14 cellular contexts compared by ENCODE assay signal in the genomic region with DNA sequence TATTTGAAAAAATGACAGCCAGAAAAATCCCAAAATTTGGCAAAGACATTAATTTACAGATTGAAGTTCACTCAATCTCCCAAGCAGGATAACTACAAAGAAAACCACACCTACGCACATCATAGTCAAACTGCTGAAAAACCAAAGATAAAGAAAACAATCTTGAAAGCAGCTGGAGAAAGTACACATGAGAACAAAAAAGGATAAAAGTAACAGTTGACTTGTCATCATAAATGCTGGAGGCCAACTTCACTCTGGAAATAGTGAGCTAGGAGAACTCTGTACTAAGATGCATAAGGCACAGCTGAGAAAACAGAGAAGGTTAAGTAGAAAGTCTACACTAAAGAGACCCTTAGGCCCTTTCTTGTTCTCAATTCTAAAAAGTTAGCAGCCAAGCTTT.
DNase-seq lines count a peak whose midpoint lies in the region; ATAC-seq and TF ChIP-seq lines count a peak whose summit lies in the region.
"Had no signal": no experiment of that assay in that cellular context is flagged by ENCODE, and none has a peak within 500 bp of the region (broad histone marks: within the 10 kb centered on the region; RNA-seq: fewer than 3 reads in every experiment).

No MANE protein-coding gene starts in this region.

- H3K27me3 ChIP-seq in CD4-positive, CD25-positive, alpha-beta regulatory T cell (ENCODE audit: control insufficient read depth, insufficient read depth, low read length) = no peaks in the 10 kb centered on the region
- H3K27me3 ChIP-seq in CD8-positive, alpha-beta T cell (ENCODE audit: insufficient read depth, low read length) = no peaks in the 10 kb centered on the region
- H3K27me3 ChIP-seq: BE2C, heart right ventricle, tibial artery had no signal

- H3K4me1 ChIP-seq in CD4-positive, CD25-positive, alpha-beta regulatory T cell (ENCODE audit: control insufficient read depth, insufficient read depth, low read length, poor library complexity, severe bottlenecking) = peaks cover 49% of the 10 kb centered on the region
- peaks cover 48% of the 10 kb centered on the region for H3K4me1 ChIP-seq in CD8-positive, alpha-beta T cell (ENCODE audit: insufficient read depth, low read length)

- no peaks in the 10 kb centered on the region for H3K9me3 ChIP-seq in CD4-positive, CD25-positive, alpha-beta regulatory T cell (ENCODE audit: control insufficient read depth in 2 of 2, low read length in 2 of 2)
- no peaks in the 10 kb centered on the region for H3K9me3 ChIP-seq in CD8-positive, alpha-beta T cell (ENCODE audit: low read length)
- H3K9me3 ChIP-seq: BE2C, HAP-1, heart right ventricle, tibial artery had no signal

- intact Hi-C loops in CD8-positive, alpha-beta T cell (cut with DNase I, micrococcal nuclease) = loop anchor here (1.0 to 5.0 kb wide), 6 partner anchors 45 to 329 kb away; partner anchors contain the start of genes GORASP2 (in 2 of the 2) and TLK1 (in 1 of the 2)
- intact Hi-C loops in Calu3 (cut with micrococcal nuclease; ENCODE audit: unreplicated experiment) = no loop called here

- peak in 2 of 3 donors; percentile 14 to 34 for DNase-seq in CD4-positive, CD25-positive, alpha-beta regulatory T cell
- DNase-seq in CD8-positive, alpha-beta T cell = no peak
- DNase-seq in T-helper 2 cell treated with Interferon-gamma antibody and Interleukin-4, amounts not matched to agents 5 μg/mL and 100 μg/mL, for 36 hours (ENCODE audit: low spot score) = no peak
- peak; percentile 7 for DNase-seq in choroid plexus epithelial cell (ENCODE audit: low read depth)
- DNase-seq in Calu3 = no peak
- DNase-seq in T1000 (lab: John Stamatoyannopoulos, UW) = no peak
- DNase-seq in COLO829 (ENCODE audit: low spot score) = no peak
- DNase-seq: NCI-H1417, tibial artery had no signal

- no peaks in the 10 kb centered on the region for H3K27me3 Mint-ChIP-seq in CD4-positive, CD25-positive, alpha-beta regulatory T cell
- H3K27me3 Mint-ChIP-seq in CD8-positive, alpha-beta T cell (ENCODE audit: low read depth) = no peaks in the 10 kb centered on the region
- no peaks in the 10 kb centered on the region for H3K27me3 Mint-ChIP-seq in T-helper 2 cell treated with Interferon-gamma antibody and Interleukin-4, amounts not matched to agents 5 μg/mL and 100 μg/mL, for 36 hours (ENCODE audit: low read depth)
- H3K27me3 Mint-ChIP-seq in Calu3 (ENCODE audit: unreplicated experiment) = no peaks in the 10 kb centered on the region
- H3K27me3 Mint-ChIP-seq: naive B cell, progenitor cell of endocrine pancreas had no signal

- no TSS peak for BruUV-seq in Calu3 (replicated peaks; lab: Mats Ljungman, UMichigan)

- H3K9me3 Mint-ChIP-seq in CD4-positive, CD25-positive, alpha-beta regulatory T cell = no peaks in the 10 kb centered on the region
- no peaks in the 10 kb centered on the region for H3K9me3 Mint-ChIP-seq in CD8-positive, alpha-beta T cell
- H3K9me3 Mint-ChIP-seq in T-helper 2 cell treated with Interferon-gamma antibody and Interleukin-4, amounts not matched to agents 5 μg/mL and 100 μg/mL, for 36 hours = no peaks in the 10 kb centered on the region
- H3K9me3 Mint-ChIP-seq in Calu3 (ENCODE audit: low read depth, unreplicated experiment) = no peaks in the 10 kb centered on the region
- H3K9me3 Mint-ChIP-seq: naive B cell had no signal

- H3K27ac Mint-ChIP-seq in CD4-positive, CD25-positive, alpha-beta regulatory T cell = peak overlapping the region; percentile 77 to 90 (median 79)
- H3K27ac Mint-ChIP-seq in CD8-positive, alpha-beta T cell = peak overlapping the region; percentile 95
- peak overlapping the region; percentile 73 for H3K27ac Mint-ChIP-seq in T-helper 2 cell treated with Interferon-gamma antibody and Interleukin-4, amounts not matched to agents 5 μg/mL and 100 μg/mL, for 36 hours
- H3K27ac Mint-ChIP-seq in Calu3 (ENCODE audit: unreplicated experiment) = no peak overlapping the region
- H3K27ac Mint-ChIP-seq: progenitor cell of endocrine pancreas had no signal

- peaks cover 19% of the 10 kb centered on the region for H3K36me3 Mint-ChIP-seq in CD4-positive, CD25-positive, alpha-beta regulatory T cell
- H3K36me3 Mint-ChIP-seq in CD8-positive, alpha-beta T cell = peaks cover 17% of the 10 kb centered on the region
- peaks cover 25% of the 10 kb centered on the region for H3K36me3 Mint-ChIP-seq in T-helper 2 cell treated with Interferon-gamma antibody and Interleukin-4, amounts not matched to agents 5 μg/mL and 100 μg/mL, for 36 hours (ENCODE audit: low read depth)
- H3K36me3 Mint-ChIP-seq in Calu3 (ENCODE audit: insufficient read depth, unreplicated experiment) = no peaks in the 10 kb centered on the region

- ATAC-seq in CD4-positive, CD25-positive, alpha-beta regulatory T cell (ENCODE audit: low read depth in 2 of 2) = no peak
- ATAC-seq in CD8-positive, alpha-beta T cell = peak; percentile 32

- CTCF ChIA-PET in CD8-positive, alpha-beta T cell (lab: Charles Lee) = interaction anchor here (0.8 to 2.7 kb wide), 25 partner anchors 10 to 346 kb away, joined by 3 to 16 read pairs (median 4); partner anchors contain the start of genes DCAF17, GORASP2 and METTL8
- CTCF ChIA-PET in Calu3 (lab: Charles Lee) = interaction anchor here (1.8 kb wide), 1 partner anchor 329 kb away, joined by 9 read pairs; no protein-coding TSS in a partner anchor

- peaks cover 6% of the 10 kb centered on the region for H3K36me3 ChIP-seq in CD4-positive, CD25-positive, alpha-beta regulatory T cell (ENCODE audit: control insufficient read depth, insufficient read depth, low read length)
- no peaks in the 10 kb centered on the region for H3K36me3 ChIP-seq in CD8-positive, alpha-beta T cell (ENCODE audit: insufficient read depth, low read length)
- H3K36me3 ChIP-seq: BE2C, HAP-1, tibial artery had no signal

- peak overlapping the region; percentile 83 for H3K4me3 ChIP-seq in CD4-positive, CD25-positive, alpha-beta regulatory T cell (ENCODE audit: low read depth, low read length)
- no peak overlapping the region for H3K4me3 ChIP-seq in CD8-positive, alpha-beta T cell (ENCODE audit: low read depth, low read length)
- no peak overlapping the region for H3K4me3 ChIP-seq in choroid plexus epithelial cell (ENCODE audit: low read depth, low read length)
- H3K4me3 ChIP-seq: HAP-1, tibial artery had no signal

- peak overlapping the region; percentile 18 to 93 (median 76) for H3K4me3 Mint-ChIP-seq in CD4-positive, CD25-positive, alpha-beta regulatory T cell
- H3K4me3 Mint-ChIP-seq in CD8-positive, alpha-beta T cell = peak overlapping the region; percentile 80
- H3K4me3 Mint-ChIP-seq in T-helper 2 cell treated with Interferon-gamma antibody and Interleukin-4, amounts not matched to agents 5 μg/mL and 100 μg/mL, for 36 hours = peak overlapping the region; percentile 66
- H3K4me3 Mint-ChIP-seq in Calu3 (ENCODE audit: low read depth, unreplicated experiment) = no peak overlapping the region

- TF ChIP-seq CTCF in CD8-positive, alpha-beta T cell (IDR thresholded peaks at IDR 0.05) = no peak
- TF ChIP-seq CTCF in choroid plexus epithelial cell (conservative IDR thresholded peaks at IDR 0.05; ENCODE audit: low read depth, low read length) = no peak
- no peak for TF ChIP-seq CTCF in Calu3 (IDR thresholded peaks at IDR 0.05; ENCODE audit: unreplicated experiment)

- H3K27ac ChIP-seq in CD4-positive, CD25-positive, alpha-beta regulatory T cell (ENCODE audit: insufficient read depth, low read length, poor library complexity, severe bottlenecking) = peak overlapping the region; percentile 68
- H3K27ac ChIP-seq in CD8-positive, alpha-beta T cell (ENCODE audit: low read depth, low read length) = peak overlapping the region; percentile 39
- H3K27ac ChIP-seq: heart right ventricle, tibial artery had no signal

- H3K4me1 Mint-ChIP-seq in CD4-positive, CD25-positive, alpha-beta regulatory T cell = peaks cover 44 to 82% (median 59%) of the 10 kb centered on the region in 4 donors
- peaks cover 63% of the 10 kb centered on the region for H3K4me1 Mint-ChIP-seq in CD8-positive, alpha-beta T cell (ENCODE audit: low read depth)
- peaks cover 46% of the 10 kb centered on the region for H3K4me1 Mint-ChIP-seq in T-helper 2 cell treated with Interferon-gamma antibody and Interleukin-4, amounts not matched to agents 5 μg/mL and 100 μg/mL, for 36 hours (ENCODE audit: low read depth)
- peaks cover 24% of the 10 kb centered on the region for H3K4me1 Mint-ChIP-seq in Calu3 (ENCODE audit: low read depth, unreplicated experiment)

- POLR2A ChIA-PET in CD8-positive, alpha-beta T cell (lab: Charles Lee) = interaction anchor here (0.6 to 2.9 kb wide), 4 partner anchors 12 to 72 kb away, joined by 3 to 19 read pairs (median 4); partner anchors contain the start of gene TLK1

Comparison
In these comparisons a context has a peak if more than half of its experiments do, and no peak if none do; other contexts are left out.
1. DNase-seq: peak in CD4-positive, CD25-positive, alpha-beta regulatory T cell (2 of 3) and choroid plexus epithelial cell (single experiment); none in CD8-positive, alpha-beta T cell (0 of 7), T-helper 2 cell treated with Interferon-gamma antibody and Interleukin-4, amounts not matched to agents 5 μg/mL and 100 μg/mL, for 36 hours (single experiment), Calu3 (single experiment), T1000 (single experiment) and COLO829 (single experiment).